ENCODE assay signal across 13 cellular contexts in the genomic region with DNA sequence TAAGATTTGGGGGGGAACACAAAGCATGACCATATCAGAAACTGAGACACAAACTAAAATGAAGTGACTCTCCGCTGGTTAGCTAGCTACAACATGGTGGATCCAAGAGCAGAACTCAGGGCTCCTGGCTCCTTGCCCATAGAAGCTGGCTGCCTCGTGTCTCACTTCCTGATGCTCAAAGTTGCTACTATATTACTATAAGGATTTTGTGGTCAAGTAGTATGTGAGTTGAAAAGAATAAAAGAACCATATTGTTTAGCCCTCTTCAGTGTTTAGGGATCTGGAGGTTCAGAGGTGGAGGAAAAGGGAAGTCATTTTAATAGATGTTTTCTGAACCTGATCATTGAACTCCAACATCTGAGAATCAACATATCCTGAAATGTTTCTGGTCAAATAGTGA. TPM values are rescaled to one million over a fixed set of nuclear protein-coding genes. Genes with fewer than 3 reads are reported as not detected.
DNase-seq lines count a peak whose midpoint lies in the region; FAIRE-seq and TF ChIP-seq lines count a peak whose summit lies in the region.
"Had no signal": no experiment of that assay in that cellular context is flagged by ENCODE, and none has a peak within 500 bp of the region (broad histone marks: within the 10 kb centered on the region; RNA-seq: fewer than 3 reads in every experiment).

No MANE protein-coding gene starts in this region.

- CTCF ChIA-PET in A673 (lab: Charles Lee) = interaction anchor here (0.6 to 1.2 kb wide), 2 partner anchors 131 to 192 kb away, joined by 3 to 5 read pairs; no protein-coding TSS in a partner anchor

- intact Hi-C loops in A673 (cut with micrococcal nuclease; ENCODE audit: unreplicated experiment) = loop anchor here (5.0 kb wide), 1 partner anchor 257 kb away; no protein-coding TSS in a partner anchor

- DNase-seq in A673 (ENCODE audit: low spot score) = peak; percentile 62
- DNase-seq in GM12865 (ENCODE audit: low read depth) = peak; percentile 47
- DNase-seq in RCC 7860 (ENCODE audit: low spot score) = peak; percentile 30
- DNase-seq in dermis blood vessel endothelial cell = peak; percentile 81
- DNase-seq in DMS153 (lab: John Stamatoyannopoulos, UW) = no peak
- DNase-seq in SHP77 treated with DMSO at 0.1 percent for 48 hours (lab: John Stamatoyannopoulos, UW) = no peak
- DNase-seq in NCI-H526 (lab: John Stamatoyannopoulos, UW) = no peak
- DNase-seq in middle frontal gyrus (ENCODE audit: extremely low spot score, low spot score) = no peak
- DNase-seq: activated gamma-delta T cell treated with Interleukin-2 at 50 U/mL for 16 hours, cerebellar nuclear complex, naive B cell, NCI-H1694 had no signal

- H3K36me3 ChIP-seq in A673 (ENCODE audit: insufficient read depth, low read length, poor library complexity, severe bottlenecking) = no peaks in the 10 kb centered on the region

- no peak overlapping the region for H3K27ac ChIP-seq in A673 (ENCODE audit: low read depth, low read length, poor library complexity, severe bottlenecking)

- TF ChIP-seq CTCF in A673 (conservative IDR thresholded peaks at IDR 0.05; ENCODE audit: low read depth, low read length) (no peak), GM12865 (IDR thresholded peaks at IDR 0.05; ENCODE audit: insufficient read depth, low read depth, low read length, missing control alignments) (no peak)

- H3K27me3 ChIP-seq in A673 (replicated peaks; ENCODE audit: insufficient read depth, low read depth, low read length, poor library complexity) = no peaks in the 10 kb centered on the region

- POLR2A ChIA-PET in A673 (lab: Charles Lee; ENCODE audit: low non-redundant PET) = no interaction called here

- no peak for FAIRE-seq in RCC 7860 (lab: Jason Lieb, UNC)
- FAIRE-seq: G401.6 had no signal

- no peaks in the 10 kb centered on the region for H3K4me1 ChIP-seq in A673 (ENCODE audit: insufficient read depth, low read length, poor library complexity, severe bottlenecking)

- BruUV-seq in A673 (replicated peaks; lab: Mats Ljungman, UMichigan) = no TSS peak

- H3K4me3 ChIP-seq in A673 (ENCODE audit: low read depth, low read length, poor library complexity, severe bottlenecking) = no peak overlapping the region
- H3K4me3 ChIP-seq in GM12865 (ENCODE audit: low read depth, low read length) = no peak overlapping the region

- H3K9me3 ChIP-seq in A673 (ENCODE audit: low read depth, low read length, poor library complexity, severe bottlenecking) = no peaks in the 10 kb centered on the region

RNA-seq across cellular contexts. Expression of a gene that starts 16.9 kb away (rescaled TPM):
- 18.7 and 21.5 TPM in 2 replicates for total RNA-seq in A673 (2021)
- total RNA-seq in dermis blood vessel endothelial cell = 12.8 and 13.2 TPM in 2 replicates

RNA-seq across cellular contexts. Expression of a gene that starts 44.9 kb away (rescaled TPM):
- 9.6 and 10.0 TPM in 2 replicates for total RNA-seq in A673 (2021)
- 71.8 and 91.7 TPM in 2 replicates for total RNA-seq in dermis blood vessel endothelial cell

Comparison
In these comparisons a context has a peak if more than half of its experiments do, and no peak if none do; other contexts are left out.
1. DNase-seq: peak in A673 (single experiment), GM12865 (single experiment), RCC 7860 (single experiment) and dermis blood vessel endothelial cell (single experiment); none in DMS153 (single experiment), SHP77 treated with DMSO at 0.1 percent for 48 hours (single experiment), NCI-H526 (0 of 2) and middle frontal gyrus (single experiment).